In the genomic region with DNA sequence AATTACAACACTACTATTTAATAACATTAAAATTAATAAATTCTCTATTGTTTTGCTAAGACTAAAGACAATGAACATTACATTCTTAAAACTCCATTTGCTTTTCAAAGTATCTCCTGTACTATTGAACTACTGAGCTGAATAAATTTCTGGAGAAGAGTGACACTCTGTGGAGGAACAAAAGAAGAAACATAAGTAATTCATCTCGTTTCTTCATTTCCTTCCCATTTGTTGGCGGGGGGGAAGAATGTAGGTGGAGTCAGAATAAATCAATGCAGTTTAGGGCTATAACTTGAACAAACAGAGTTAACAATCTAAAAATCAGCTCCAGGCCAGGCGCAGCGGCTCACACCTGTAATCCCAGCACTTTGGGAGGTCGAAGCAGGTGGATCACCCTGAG, we compare ENCODE assay signal across 2 cellular contexts.
TF ChIP-seq lines count a peak whose summit lies in the region.

No MANE protein-coding gene starts in this region.

TF ChIP-seq in SK-N-SH, 30 proteins besides CTCF, POLR2A, EP300 and RAD21 (continued from another document):
- TF ChIP-seq GABPA (IDR thresholded peaks at IDR 0.05; ENCODE audit: low read depth) = no peak
- TF ChIP-seq SIN3A (IDR thresholded peaks at IDR 0.05; ENCODE audit: borderline replicate concordance, low read depth, low read length) = no peak
- no peak for TF ChIP-seq GATA2 (CRISPR knock-in tag; IDR thresholded peaks at IDR 0.05)
- no peak for TF ChIP-seq MEF2A (IDR thresholded peaks at IDR 0.05; ENCODE audit: borderline replicate concordance, low read depth)
- TF ChIP-seq NRF1 (IDR thresholded peaks at IDR 0.05; ENCODE audit: low read depth, low read length) = no peak
- TF ChIP-seq SMC3 (IDR thresholded peaks at IDR 0.05; ENCODE audit: low read depth, low read length) = no peak
- TF ChIP-seq YY1 (IDR thresholded peaks at IDR 0.05; ENCODE audit: low read depth) = no peak
- TF ChIP-seq, protein P1, sequence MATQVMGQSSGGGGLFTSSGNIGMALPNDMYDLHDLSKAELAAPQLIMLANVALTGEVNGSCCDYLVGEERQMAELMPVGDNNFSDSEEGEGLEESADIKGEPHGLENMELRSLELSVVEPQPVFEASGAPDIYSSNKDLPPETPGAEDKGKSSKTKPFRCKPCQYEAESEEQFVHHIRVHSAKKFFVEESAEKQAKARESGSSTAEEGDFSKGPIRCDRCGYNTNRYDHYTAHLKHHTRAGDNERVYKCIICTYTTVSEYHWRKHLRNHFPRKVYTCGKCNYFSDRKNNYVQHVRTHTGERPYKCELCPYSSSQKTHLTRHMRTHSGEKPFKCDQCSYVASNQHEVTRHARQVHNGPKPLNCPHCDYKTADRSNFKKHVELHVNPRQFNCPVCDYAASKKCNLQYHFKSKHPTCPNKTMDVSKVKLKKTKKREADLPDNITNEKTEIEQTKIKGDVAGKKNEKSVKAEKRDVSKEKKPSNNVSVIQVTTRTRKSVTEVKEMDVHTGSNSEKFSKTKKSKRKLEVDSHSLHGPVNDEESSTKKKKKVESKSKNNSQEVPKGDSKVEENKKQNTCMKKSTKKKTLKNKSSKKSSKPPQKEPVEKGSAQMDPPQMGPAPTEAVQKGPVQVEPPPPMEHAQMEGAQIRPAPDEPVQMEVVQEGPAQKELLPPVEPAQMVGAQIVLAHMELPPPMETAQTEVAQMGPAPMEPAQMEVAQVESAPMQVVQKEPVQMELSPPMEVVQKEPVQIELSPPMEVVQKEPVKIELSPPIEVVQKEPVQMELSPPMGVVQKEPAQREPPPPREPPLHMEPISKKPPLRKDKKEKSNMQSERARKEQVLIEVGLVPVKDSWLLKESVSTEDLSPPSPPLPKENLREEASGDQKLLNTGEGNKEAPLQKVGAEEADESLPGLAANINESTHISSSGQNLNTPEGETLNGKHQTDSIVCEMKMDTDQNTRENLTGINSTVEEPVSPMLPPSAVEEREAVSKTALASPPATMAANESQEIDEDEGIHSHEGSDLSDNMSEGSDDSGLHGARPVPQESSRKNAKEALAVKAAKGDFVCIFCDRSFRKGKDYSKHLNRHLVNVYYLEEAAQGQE (IDR thresholded peaks at IDR 0.05; ENCODE audit: low read depth, low read length) = no peak

TF ChIP-seq in WTC11, 78 proteins besides CTCF, POLR2A, EP300 and RAD21 (continued from another document):
- TF ChIP-seq, protein P2, sequence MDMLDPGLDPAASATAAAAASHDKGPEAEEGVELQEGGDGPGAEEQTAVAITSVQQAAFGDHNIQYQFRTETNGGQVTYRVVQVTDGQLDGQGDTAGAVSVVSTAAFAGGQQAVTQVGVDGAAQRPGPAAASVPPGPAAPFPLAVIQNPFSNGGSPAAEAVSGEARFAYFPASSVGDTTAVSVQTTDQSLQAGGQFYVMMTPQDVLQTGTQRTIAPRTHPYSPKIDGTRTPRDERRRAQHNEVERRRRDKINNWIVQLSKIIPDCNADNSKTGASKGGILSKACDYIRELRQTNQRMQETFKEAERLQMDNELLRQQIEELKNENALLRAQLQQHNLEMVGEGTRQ (CRISPR knock-in tag; IDR thresholded peaks at IDR 0.05) = no peak
- TF ChIP-seq, protein P3, sequence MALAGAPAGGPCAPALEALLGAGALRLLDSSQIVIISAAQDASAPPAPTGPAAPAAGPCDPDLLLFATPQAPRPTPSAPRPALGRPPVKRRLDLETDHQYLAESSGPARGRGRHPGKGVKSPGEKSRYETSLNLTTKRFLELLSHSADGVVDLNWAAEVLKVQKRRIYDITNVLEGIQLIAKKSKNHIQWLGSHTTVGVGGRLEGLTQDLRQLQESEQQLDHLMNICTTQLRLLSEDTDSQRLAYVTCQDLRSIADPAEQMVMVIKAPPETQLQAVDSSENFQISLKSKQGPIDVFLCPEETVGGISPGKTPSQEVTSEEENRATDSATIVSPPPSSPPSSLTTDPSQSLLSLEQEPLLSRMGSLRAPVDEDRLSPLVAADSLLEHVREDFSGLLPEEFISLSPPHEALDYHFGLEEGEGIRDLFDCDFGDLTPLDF (CRISPR knock-in tag; IDR thresholded peaks at IDR 0.05) = no peak
- TF ChIP-seq, protein P4, sequence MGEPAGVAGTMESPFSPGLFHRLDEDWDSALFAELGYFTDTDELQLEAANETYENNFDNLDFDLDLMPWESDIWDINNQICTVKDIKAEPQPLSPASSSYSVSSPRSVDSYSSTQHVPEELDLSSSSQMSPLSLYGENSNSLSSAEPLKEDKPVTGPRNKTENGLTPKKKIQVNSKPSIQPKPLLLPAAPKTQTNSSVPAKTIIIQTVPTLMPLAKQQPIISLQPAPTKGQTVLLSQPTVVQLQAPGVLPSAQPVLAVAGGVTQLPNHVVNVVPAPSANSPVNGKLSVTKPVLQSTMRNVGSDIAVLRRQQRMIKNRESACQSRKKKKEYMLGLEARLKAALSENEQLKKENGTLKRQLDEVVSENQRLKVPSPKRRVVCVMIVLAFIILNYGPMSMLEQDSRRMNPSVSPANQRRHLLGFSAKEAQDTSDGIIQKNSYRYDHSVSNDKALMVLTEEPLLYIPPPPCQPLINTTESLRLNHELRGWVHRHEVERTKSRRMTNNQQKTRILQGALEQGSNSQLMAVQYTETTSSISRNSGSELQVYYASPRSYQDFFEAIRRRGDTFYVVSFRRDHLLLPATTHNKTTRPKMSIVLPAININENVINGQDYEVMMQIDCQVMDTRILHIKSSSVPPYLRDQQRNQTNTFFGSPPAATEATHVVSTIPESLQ (CRISPR knock-in tag; IDR thresholded peaks at IDR 0.05) = no peak
- TF ChIP-seq FOXP1 (CRISPR knock-in tag; IDR thresholded peaks at IDR 0.05; ENCODE audit: borderline replicate concordance) = no peak
- TF ChIP-seq, protein P5, sequence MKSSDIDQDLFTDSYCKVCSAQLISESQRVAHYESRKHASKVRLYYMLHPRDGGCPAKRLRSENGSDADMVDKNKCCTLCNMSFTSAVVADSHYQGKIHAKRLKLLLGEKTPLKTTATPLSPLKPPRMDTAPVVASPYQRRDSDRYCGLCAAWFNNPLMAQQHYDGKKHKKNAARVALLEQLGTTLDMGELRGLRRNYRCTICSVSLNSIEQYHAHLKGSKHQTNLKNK (CRISPR knock-in tag; IDR thresholded peaks at IDR 0.05) = no peak
- TF ChIP-seq, protein P6, sequence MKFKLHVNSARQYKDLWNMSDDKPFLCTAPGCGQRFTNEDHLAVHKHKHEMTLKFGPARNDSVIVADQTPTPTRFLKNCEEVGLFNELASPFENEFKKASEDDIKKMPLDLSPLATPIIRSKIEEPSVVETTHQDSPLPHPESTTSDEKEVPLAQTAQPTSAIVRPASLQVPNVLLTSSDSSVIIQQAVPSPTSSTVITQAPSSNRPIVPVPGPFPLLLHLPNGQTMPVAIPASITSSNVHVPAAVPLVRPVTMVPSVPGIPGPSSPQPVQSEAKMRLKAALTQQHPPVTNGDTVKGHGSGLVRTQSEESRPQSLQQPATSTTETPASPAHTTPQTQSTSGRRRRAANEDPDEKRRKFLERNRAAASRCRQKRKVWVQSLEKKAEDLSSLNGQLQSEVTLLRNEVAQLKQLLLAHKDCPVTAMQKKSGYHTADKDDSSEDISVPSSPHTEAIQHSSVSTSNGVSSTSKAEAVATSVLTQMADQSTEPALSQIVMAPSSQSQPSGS (CRISPR knock-in tag; IDR thresholded peaks at IDR 0.05; ENCODE audit: borderline replicate concordance, low read depth) = no peak
- no peak for TF ChIP-seq GTF2I (CRISPR knock-in tag; conservative IDR thresholded peaks at IDR 0.05)
- no peak for TF ChIP-seq NFYB (CRISPR knock-in tag; conservative IDR thresholded peaks at IDR 0.05; ENCODE audit: low read depth)
- TF ChIP-seq, protein P7, sequence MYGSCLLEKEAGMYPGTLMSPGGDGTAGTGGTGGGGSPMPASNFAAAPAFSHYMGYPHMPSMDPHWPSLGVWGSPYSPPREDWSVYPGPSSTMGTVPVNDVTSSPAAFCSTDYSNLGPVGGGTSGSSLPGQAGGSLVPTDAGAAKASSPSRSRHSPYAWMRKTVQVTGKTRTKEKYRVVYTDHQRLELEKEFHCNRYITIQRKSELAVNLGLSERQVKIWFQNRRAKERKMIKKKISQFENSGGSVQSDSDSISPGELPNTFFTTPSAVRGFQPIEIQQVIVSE (CRISPR knock-in tag; IDR thresholded peaks at IDR 0.05; ENCODE audit: borderline replicate concordance) = no peak
